Comparison of ENCODE assay signal across 26 cellular contexts in the genomic region with DNA sequence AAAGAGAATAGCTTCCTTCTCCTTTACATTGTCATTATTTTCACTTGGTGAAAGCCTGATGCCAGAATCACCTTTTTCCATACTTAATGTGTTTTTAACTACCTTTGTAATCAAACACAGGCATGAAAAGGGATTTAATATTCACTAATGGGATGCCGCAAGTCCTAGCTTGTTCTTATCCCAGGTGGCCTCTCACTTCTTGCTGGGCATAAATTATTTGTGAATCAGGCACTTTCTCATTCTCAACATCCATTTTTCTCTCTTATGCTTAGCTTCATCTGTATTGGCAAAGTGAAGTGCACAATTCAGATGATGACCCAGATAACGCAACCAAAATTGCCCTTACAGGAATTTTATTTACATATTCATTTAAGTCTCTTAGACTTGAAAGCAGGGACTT. TPM values are rescaled to one million over a fixed set of nuclear protein-coding genes. Genes with fewer than 3 reads are reported as not detected.
DNase-seq lines count a peak whose midpoint lies in the region; ATAC-seq and TF ChIP-seq lines count a peak whose summit lies in the region.
"Had no signal": no experiment of that assay in that cellular context is flagged by ENCODE, and none has a peak within 500 bp of the region (broad histone marks: within the 10 kb centered on the region; RNA-seq: fewer than 3 reads in every experiment).

No MANE protein-coding gene starts in this region.

- H3K27me3 ChIP-seq in foreskin keratinocyte = no peaks in the 10 kb centered on the region
- H3K27me3 ChIP-seq: body of pancreas, stomach, tibial artery had no signal

- ATAC-seq in foreskin keratinocyte = peak; percentile 41
- ATAC-seq in HG03378 (IDR thresholded peaks at IDR 0.05; ENCODE audit: unreplicated experiment) = no peak
- ATAC-seq in HG03469 (IDR thresholded peaks at IDR 0.05; ENCODE audit: unreplicated experiment) = no peak
- no peak for ATAC-seq in HG03565 (IDR thresholded peaks at IDR 0.05; ENCODE audit: unreplicated experiment)
- ATAC-seq: activated CD4-positive, alpha-beta T cell treated with anti-CD3 and anti-CD28 coated beads for 36 hours; body of pancreas; K562; lower lobe of right lung; Panc1 had no signal

- DNase-seq in DMS79 treated with DMSO at 0.1 percent for 48 hours (lab: John Stamatoyannopoulos, UW) = peak; percentile 88
- DNase-seq in NCI-H146 treated with DMSO at 0.1 percent for 48 hours (lab: John Stamatoyannopoulos, UW; ENCODE audit: unreplicated experiment) = peak; percentile 86
- peak; percentile 70 for DNase-seq in NCI-H524 treated with DMSO at 0.1 percent for 48 hours (lab: John Stamatoyannopoulos, UW)
- peak in 1 of 2 donors; percentile 71 for DNase-seq in foreskin keratinocyte
- DNase-seq: activated CD4-positive, alpha-beta T cell treated with anti-CD3 and anti-CD28 coated beads for 36 hours; activated CD8-positive, alpha-beta memory T cell treated with anti-CD3 and anti-CD28 coated beads for 24 hours; activated gamma-delta T cell treated with Interleukin-2 at 50 U/mL for 16 hours; activated T-cell treated with anti-CD3 and anti-CD28 coated beads, Interleukin-2, amount 50 U/mL, for 1 hour; body of pancreas; lower lobe of right lung; SHP77 treated with DMSO at 0.1 percent for 48 hours; stimulated activated CD4-positive, alpha-beta T cell treated with anti-CD3 and anti-CD28 coated beads, Interleukin-15, amount 100 ng/mL, for 24 hours; stomach; tibial artery had no signal

- no peak for TF ChIP-seq CTCF in foreskin keratinocyte (conservative IDR thresholded peaks at IDR 0.05)

- no peak overlapping the region for H3K27ac ChIP-seq in foreskin keratinocyte
- H3K27ac ChIP-seq: body of pancreas, C4-2B, lower lobe of right lung, stomach, tibial artery had no signal

- peaks cover 16% of the 10 kb centered on the region for H3K4me1 ChIP-seq in foreskin keratinocyte
- H3K4me1 ChIP-seq: body of pancreas, lower lobe of right lung, stomach, tibial artery had no signal

RNA-seq across cellular contexts. Expression of gene ACTL7B, which starts 10.9 kb away (rescaled TPM):
- not detected in 2 replicates for total RNA-seq in foreskin keratinocyte
- polyA plus RNA-seq in foreskin keratinocyte = not detected in 2 replicates
- total RNA-seq: activated CD4-positive, alpha-beta T cell treated with anti-CD3 and anti-CD28 coated beads for 36 hours; chondrocyte; HT1080; K562; kidney epithelial cell; lower lobe of right lung; MCF 10A; posterior vena cava; stomach had no signal
- polyA plus RNA-seq: adipose tissue, K562, stomach had no signal

RNA-seq across cellular contexts. Expression of gene ACTL7A, which starts 17.2 kb away (rescaled TPM):
- not detected in 2 replicates for total RNA-seq in foreskin keratinocyte
- polyA plus RNA-seq in foreskin keratinocyte = not detected in 2 replicates
- total RNA-seq: activated CD4-positive, alpha-beta T cell treated with anti-CD3 and anti-CD28 coated beads for 36 hours; body of pancreas; chondrocyte; HT1080; K562; kidney epithelial cell; lower lobe of right lung; MCF 10A; posterior vena cava; stomach had no signal
- polyA plus RNA-seq: adipose tissue, K562, stomach had no signal
